In the genomic region with DNA sequence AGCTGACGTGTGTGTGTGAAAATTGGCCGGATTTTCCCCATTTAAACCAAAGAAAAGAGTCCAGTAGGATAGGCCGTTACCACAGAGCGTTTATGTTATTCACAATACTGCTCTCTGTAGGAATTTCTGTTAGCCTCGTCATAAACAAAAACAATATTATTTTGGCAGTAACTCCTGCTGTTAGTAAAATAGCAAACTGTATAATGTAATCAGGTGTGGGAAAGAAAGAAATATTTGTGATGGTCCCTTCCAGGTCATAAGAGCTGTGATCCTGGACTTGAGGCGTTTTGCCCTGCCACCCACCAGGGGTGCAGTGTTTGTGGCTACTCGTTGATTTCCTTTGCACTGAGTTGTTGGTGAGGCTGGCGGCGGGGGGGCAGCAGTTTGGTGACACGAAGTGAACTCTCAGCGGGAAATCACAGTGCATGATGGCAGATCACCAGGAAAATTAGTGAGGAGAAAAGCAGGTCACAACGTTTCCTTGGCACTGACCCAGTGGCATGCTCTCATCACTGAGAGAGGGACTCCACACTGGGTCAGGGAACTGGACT, we compare ENCODE assay signal across 9 cellular contexts. TPM values are rescaled to one million over a fixed set of nuclear protein-coding genes. Genes with fewer than 3 reads are reported as not detected.
DNase-seq lines count a peak whose midpoint lies in the region; ATAC-seq and TF ChIP-seq lines count a peak whose summit lies in the region.
"Had no signal": no experiment of that assay in that cellular context is flagged by ENCODE, and none has a peak within 500 bp of the region (broad histone marks: within the 10 kb centered on the region; RNA-seq: fewer than 3 reads in every experiment).

No MANE protein-coding gene starts in this region.

- POLR2A ChIA-PET in activated CD4-positive, alpha-beta memory T cell treated with anti-CD3 and anti-CD28 coated beads, Interleukin-2, amount 10 ng/mL, durations not matched to agents 7 days and 5 days (lab: Charles Lee): no interaction called here

- H3K4me1 Mint-ChIP-seq in activated CD4-positive, alpha-beta memory T cell treated with anti-CD3 and anti-CD28 coated beads, Interleukin-2, amount 10 ng/mL, durations not matched to agents 7 days and 5 days: peaks cover 15% of the 10 kb centered on the region

- 12% methylated on average over 12 of the region's 12 CpGs for whole genome bisulfite sequencing in prostate gland

- no peaks in the 10 kb centered on the region for H3K27me3 ChIP-seq in prostate gland (replicated peaks; ENCODE audit: insufficient read depth)

- no peak overlapping the region for H3K27ac Mint-ChIP-seq in activated CD4-positive, alpha-beta memory T cell treated with anti-CD3 and anti-CD28 coated beads, Interleukin-2, amount 10 ng/mL, durations not matched to agents 7 days and 5 days
- H3K27ac Mint-ChIP-seq: stimulated activated naive CD8-positive, alpha-beta T cell treated with anti-CD3 and anti-CD28 coated beads, Interleukin-15, Interleukin-2, amounts not matched to agents 100 ng/mL and 50 ng/mL, for 24 hours had no signal

- TF ChIP-seq CTCF in prostate gland (IDR thresholded peaks at IDR 0.05): peak in 1 of 4 experiments; percentile 22

- H3K36me3 ChIP-seq in prostate gland: no peaks in the 10 kb centered on the region

- no peaks in the 10 kb centered on the region for H3K27me3 Mint-ChIP-seq in activated CD4-positive, alpha-beta memory T cell treated with anti-CD3 and anti-CD28 coated beads, Interleukin-2, amount 10 ng/mL, durations not matched to agents 7 days and 5 days
- H3K27me3 Mint-ChIP-seq: stimulated activated naive CD8-positive, alpha-beta T cell treated with anti-CD3 and anti-CD28 coated beads, Interleukin-15, Interleukin-2, amounts not matched to agents 100 ng/mL and 50 ng/mL, for 24 hours had no signal

- H3K9me3 ChIP-seq in prostate gland: no peaks in the 10 kb centered on the region

- H3K27ac ChIP-seq in prostate gland: peak overlapping the region in 1 of 2 donors; percentile 2

- H3K4me1 ChIP-seq in prostate gland (replicated peaks): peaks cover 8% of the 10 kb centered on the region

- H3K36me3 Mint-ChIP-seq in activated CD4-positive, alpha-beta memory T cell treated with anti-CD3 and anti-CD28 coated beads, Interleukin-2, amount 10 ng/mL, durations not matched to agents 7 days and 5 days (ENCODE audit: low read depth): no peaks in the 10 kb centered on the region

- ATAC-seq in HG03095 (IDR thresholded peaks at IDR 0.05; ENCODE audit: unreplicated experiment): no peak

- H3K4me3 Mint-ChIP-seq in activated CD4-positive, alpha-beta memory T cell treated with anti-CD3 and anti-CD28 coated beads, Interleukin-2, amount 10 ng/mL, durations not matched to agents 7 days and 5 days: no peak overlapping the region
- H3K4me3 Mint-ChIP-seq: stimulated activated naive CD8-positive, alpha-beta T cell treated with anti-CD3 and anti-CD28 coated beads, Interleukin-15, Interleukin-2, amounts not matched to agents 100 ng/mL and 50 ng/mL, for 24 hours had no signal

- intact Hi-C loops in prostate gland (cut with DNase I): loop anchor here (5.0 kb wide), 1 partner anchor 126 kb away; no protein-coding TSS in a partner anchor

- CTCF ChIA-PET in activated CD4-positive, alpha-beta memory T cell treated with anti-CD3 and anti-CD28 coated beads, Interleukin-2, amount 10 ng/mL, durations not matched to agents 7 days and 5 days (lab: Charles Lee): interaction anchor here (1.1 kb wide), 1 partner anchor 136 kb away, joined by 3 read pairs; no protein-coding TSS in a partner anchor

- DNase-seq in COR-L47 (lab: John Stamatoyannopoulos, UW) (peak; percentile 54), NCI-H2029 (lab: John Stamatoyannopoulos, UW) (peak; percentile 28), globus pallidus (ENCODE audit: low spot score) (peak; percentile 56), prostate gland (ENCODE audit: low spot score) (peak; percentile 43), activated T-cell treated with anti-CD3 and anti-CD28 coated beads for 4 hours (no peak)
- DNase-seq in stimulated activated CD4-positive, alpha-beta T cell treated with anti-CD3 and anti-CD28 coated beads, Interleukin-4, amount 100 ng/mL, for 24 hours: no peak
- no peak for DNase-seq in activated CD4-positive, alpha-beta memory T cell treated with anti-CD3 and anti-CD28 coated beads, Interleukin-2, amount 10 ng/mL, durations not matched to agents 7 days and 5 days

- H3K4me3 ChIP-seq in prostate gland: peak overlapping the region; percentile 1 to 61

- no peak for TF ChIP-seq POLR2A in prostate gland (IDR thresholded peaks at IDR 0.05)

- H3K9me3 Mint-ChIP-seq in activated CD4-positive, alpha-beta memory T cell treated with anti-CD3 and anti-CD28 coated beads, Interleukin-2, amount 10 ng/mL, durations not matched to agents 7 days and 5 days: no peaks in the 10 kb centered on the region
- H3K9me3 Mint-ChIP-seq: stimulated activated naive CD8-positive, alpha-beta T cell treated with anti-CD3 and anti-CD28 coated beads, Interleukin-15, Interleukin-2, amounts not matched to agents 100 ng/mL and 50 ng/mL, for 24 hours had no signal

RNA-seq across cellular contexts. Expression of a gene that starts 2.8 kb away (rescaled TPM):
- total RNA-seq in prostate gland: 10 to 100 TPM; 21.9 to 30.1 TPM
- 1 to 10 TPM; 6.5 to 8.5 TPM for total RNA-seq in activated CD4-positive, alpha-beta memory T cell treated with anti-CD3 and anti-CD28 coated beads, Interleukin-2, amount 10 ng/mL, durations not matched to agents 7 days and 5 days

Comparison
In these comparisons a context has a peak if more than half of its experiments do, and no peak if none do; other contexts are left out.
1. DNase-seq: peak in COR-L47 (single experiment), NCI-H2029 (single experiment), globus pallidus (single experiment) and prostate gland (single experiment); none in stimulated activated CD4-positive, alpha-beta T cell treated with anti-CD3 and anti-CD28 coated beads, Interleukin-4, amount 100 ng/mL, for 24 hours (single experiment), activated CD4-positive, alpha-beta memory T cell treated with anti-CD3 and anti-CD28 coated beads, Interleukin-2, amount 10 ng/mL, durations not matched to agents 7 days and 5 days (single experiment) and activated T-cell treated with anti-CD3 and anti-CD28 coated beads for 4 hours (single experiment).